In genomic region chr11:129992161-129992944, GRCh38 we compare ENCODE assay signal across 10 cellular contexts. TPM values are rescaled to one million over a fixed set of nuclear protein-coding genes. Genes with fewer than 3 reads are reported as not detected.
DNase-seq lines count a peak whose midpoint lies in the region; ATAC-seq, FAIRE-seq and TF ChIP-seq lines count a peak whose summit lies in the region.
"Had no signal": no experiment of that assay in that cellular context is flagged by ENCODE, and none has a peak within 500 bp of the region (broad histone marks: within the 10 kb centered on the region; RNA-seq: fewer than 3 reads in every experiment).

No MANE protein-coding gene starts in this region.

- no peak for ATAC-seq in HG02840 (IDR thresholded peaks at IDR 0.05; ENCODE audit: low FRiP score, unreplicated experiment)

- peaks cover 0 to 10% of the 10 kb centered on the region in 2 donors for H3K4me1 ChIP-seq in thyroid gland

- H3K9me3 ChIP-seq in thyroid gland: no peaks in the 10 kb centered on the region
- H3K9me3 ChIP-seq: upper lobe of left lung had no signal

- intact Hi-C loops in thyroid gland (cut with DNase I): loop anchor here (10.0 kb wide), 1 partner anchor 142 kb away; no protein-coding TSS in a partner anchor

- no peak for TF ChIP-seq POLR2A in thyroid gland (IDR thresholded peaks at IDR 0.05)

- peak; percentile 35 for FAIRE-seq in GM18507 (lab: Jason Lieb, UNC)

- H3K36me3 ChIP-seq in kidney epithelial cell (ENCODE audit: control insufficient read depth, insufficient read depth, low read length): no peaks in the 10 kb centered on the region
- no peaks in the 10 kb centered on the region for H3K36me3 ChIP-seq in thyroid gland
- H3K36me3 ChIP-seq: upper lobe of left lung had no signal

- H3K27me3 ChIP-seq in HL-60 (ENCODE audit: insufficient read depth, poor library complexity, severe bottlenecking) (no peaks in the 10 kb centered on the region), kidney epithelial cell (ENCODE audit: control insufficient read depth, insufficient read depth, low read length) (no peaks in the 10 kb centered on the region), thyroid gland (no peaks in the 10 kb centered on the region)
- H3K27me3 ChIP-seq: dorsolateral prefrontal cortex, upper lobe of left lung had no signal

- peak; percentile 55 for DNase-seq in ACHN
- no peak for DNase-seq in GM18507 (ENCODE audit: extremely low spot score, insufficient read length, low read depth)
- DNase-seq in HL-60 (ENCODE audit: low read depth in 1 of 2, low spot score in 1 of 2): peak; percentile 77 to 85
- peak; percentile 80 for DNase-seq in OCI-M1 (lab: John Stamatoyannopoulos, UW)
- DNase-seq in amniotic epithelial cell (ENCODE audit: low read depth): peak; percentile 81
- no peak for DNase-seq in kidney epithelial cell (ENCODE audit: low read depth)
- peak; percentile 51 to 53 for DNase-seq in thyroid gland

- WGBS in thyroid gland, 2 donors: 25 to 37% methylated on average over 6 of the region's 6 CpGs

- H3K27ac ChIP-seq in HL-60 (replicated peaks): peak overlapping the region; percentile 8; the same call in 1 of the 2 replicates
- no peak overlapping the region for H3K27ac ChIP-seq in thyroid gland
- H3K27ac ChIP-seq: upper lobe of left lung had no signal

- no peak for TF ChIP-seq CTCF in HL-60 (IDR thresholded peaks at IDR 0.05; ENCODE audit: insufficient read depth, low read length)
- peak; percentile 60 for TF ChIP-seq CTCF in kidney epithelial cell (IDR thresholded peaks at IDR 0.05; ENCODE audit: insufficient read depth, low read length, poor library complexity, severe bottlenecking)
- TF ChIP-seq CTCF in thyroid gland (IDR thresholded peaks at IDR 0.05): peak in 3 of 6 experiments; percentile 40 to 55 (median 44)

- in situ Hi-C loops in ACHN (cut with HindIII; ENCODE audit: low pct_ligation_motif_present, low pct_unique_long_range_greater_than_20kb, low sequenced_read_pairs): no loop called here

- H3K4me3 ChIP-seq in HL-60 (replicated peaks; ENCODE audit: insufficient read depth, low read length) (no peak overlapping the region), kidney epithelial cell (ENCODE audit: low read depth, low read length) (no peak overlapping the region), thyroid gland (replicated peaks in 1 of 3) (no peak overlapping the region)
- H3K4me3 ChIP-seq: dorsolateral prefrontal cortex, upper lobe of left lung had no signal

RNA-seq across cellular contexts. Expression of gene PRDM10, which starts 10.3 kb away (rescaled TPM):
- total RNA-seq in kidney epithelial cell: 7.1 and 9.9 TPM in 2 replicates
- total RNA-seq in thyroid gland: 10 to 100 TPM in 2 of 4 donors, 1 to 10 TPM in 2; 7.8 to 18.6 (median 9.7) TPM

Comparison
In these comparisons a context has a peak if more than half of its experiments do, and no peak if none do; other contexts are left out.
1. DNase-seq: peak in ACHN (single experiment), HL-60 (2 of 2), OCI-M1 (single experiment), amniotic epithelial cell (single experiment) and thyroid gland (2 of 2); none in GM18507 (single experiment) and kidney epithelial cell (single experiment).